ENCODE assay signal across 23 cellular contexts in genomic region chr1:205965039-205965630, GRCh38. TPM values are rescaled to one million over a fixed set of nuclear protein-coding genes. Genes with fewer than 3 reads are reported as not detected.
A peak's percentile ranks its signal among the peaks of the same experiment; 100 is the strongest.
DNase-seq lines count a peak whose midpoint lies in the region; ATAC-seq and TF ChIP-seq lines count a peak whose summit lies in the region.
"Had no signal": no experiment of that assay in that cellular context is flagged by ENCODE, and none has a peak within 500 bp of the region (broad histone marks: within the 10 kb centered on the region; RNA-seq: fewer than 3 reads in every experiment).

No MANE protein-coding gene starts in this region.

- peaks cover 28% of the 10 kb centered on the region for H3K4me1 ChIP-seq in mammary epithelial cell (ENCODE audit: insufficient read depth, low read length)
- no peaks in the 10 kb centered on the region for H3K4me1 ChIP-seq in breast epithelium
- peaks cover 20% of the 10 kb centered on the region for H3K4me1 ChIP-seq in upper lobe of right lung
- peaks cover 4% of the 10 kb centered on the region for H3K4me1 ChIP-seq in testis
- H3K4me1 ChIP-seq: BE2C had no signal

- TF ChIP-seq POLR2A in breast epithelium (IDR thresholded peaks at IDR 0.05) (no peak), testis (IDR thresholded peaks at IDR 0.05) (no peak)

- no peak overlapping the region for H3K4me2 ChIP-seq in mammary epithelial cell (ENCODE audit: insufficient read depth, low read depth, low read length)

- dilution Hi-C loops in mammary epithelial cell (cut with HindIII; ENCODE audit: low sequenced_read_pairs): no loop called here

- CTCF ChIA-PET in mammary epithelial cell (lab: Charles Lee; ENCODE audit: low non-redundant PET): interaction anchor here (0.6 to 0.7 kb wide), 2 partner anchors 13 to 33 kb away, joined by 3 to 5 read pairs; no protein-coding TSS in a partner anchor

- H3K36me3 ChIP-seq in mammary epithelial cell (ENCODE audit: insufficient read depth, low read length) (no peaks in the 10 kb centered on the region), breast epithelium (no peaks in the 10 kb centered on the region), upper lobe of right lung (no peaks in the 10 kb centered on the region), testis (ENCODE audit: low read depth, missing control alignments) (no peaks in the 10 kb centered on the region)
- H3K36me3 ChIP-seq: BE2C, ovary, tibial nerve had no signal

- H3K79me2 ChIP-seq in mammary epithelial cell (ENCODE audit: insufficient read depth, low read length): no peaks in the 10 kb centered on the region

- 78% methylated on average over 6 of the region's 12 CpGs for WGBS in mammary epithelial cell (ENCODE audit: low coverage, missing lambda C conversion rate)
- 88 to 95% methylated on average over 8 to 12 of the region's 12 CpGs for WGBS in testis, 2 donors

- no peak overlapping the region for H2AFZ ChIP-seq in mammary epithelial cell (ENCODE audit: low read depth, low read length)

- H3K4me3 ChIP-seq in mammary epithelial cell (replicated peaks in 1 of 3; ENCODE audit: insufficient read depth in 1 of 3, low read depth in 2 of 3, low read length in 3 of 3) (no peak overlapping the region), breast epithelium (no peak overlapping the region), upper lobe of right lung (no peak overlapping the region), testis (no peak overlapping the region)
- H3K4me3 ChIP-seq: ovary, tibial nerve had no signal

- H3K9me3 ChIP-seq in mammary epithelial cell (replicated peaks; ENCODE audit: insufficient read depth, low read length): no peaks in the 10 kb centered on the region
- H3K9me3 ChIP-seq in breast epithelium: no peaks in the 10 kb centered on the region
- no peaks in the 10 kb centered on the region for H3K9me3 ChIP-seq in upper lobe of right lung
- no peaks in the 10 kb centered on the region for H3K9me3 ChIP-seq in testis
- H3K9me3 ChIP-seq: BE2C, ovary, tibial nerve had no signal

- H3K27ac ChIP-seq in mammary epithelial cell (ENCODE audit: insufficient read depth, low read depth, low read length): no peak overlapping the region
- no peak overlapping the region for H3K27ac ChIP-seq in breast epithelium
- no peak overlapping the region for H3K27ac ChIP-seq in upper lobe of right lung
- no peak overlapping the region for H3K27ac ChIP-seq in testis
- H3K27ac ChIP-seq: ovary, tibial nerve had no signal

- peaks cover 3% of the 10 kb centered on the region for H3K27me3 ChIP-seq in mammary epithelial cell (ENCODE audit: insufficient read depth, low read length)
- no peaks in the 10 kb centered on the region for H3K27me3 ChIP-seq in breast epithelium
- H3K27me3 ChIP-seq in upper lobe of right lung: no peaks in the 10 kb centered on the region
- H3K27me3 ChIP-seq in testis: no peaks in the 10 kb centered on the region
- H3K27me3 ChIP-seq: BE2C, ovary, tibial nerve had no signal

- BruUV-seq in mammary epithelial cell (replicated peaks; lab: Mats Ljungman, UMichigan): TSS peak; percentile 52

- no peak for TF ChIP-seq CTCF in mammary epithelial cell (conservative IDR thresholded peaks at IDR 0.05 in 1 of 2, IDR thresholded peaks at IDR 0.05 in 1 of 2; ENCODE audit: extremely low read depth in 1 of 2, insufficient read depth in 1 of 2, low read depth in 1 of 2, low read length in 2 of 2)
- TF ChIP-seq CTCF in breast epithelium (IDR thresholded peaks at IDR 0.05): no peak
- TF ChIP-seq CTCF in upper lobe of right lung (IDR thresholded peaks at IDR 0.05): no peak
- no peak for TF ChIP-seq CTCF in testis (IDR thresholded peaks at IDR 0.05)

- no peak overlapping the region for H3K9ac ChIP-seq in mammary epithelial cell (ENCODE audit: insufficient read depth, low read length)

- ATAC-seq in upper lobe of right lung: no peak
- ATAC-seq: sciatic nerve had no signal

- no peaks in the 10 kb centered on the region for H4K20me1 ChIP-seq in mammary epithelial cell (ENCODE audit: insufficient read depth, low read length)

- DNase-seq in mammary epithelial cell (no peak), breast epithelium (ENCODE audit: low spot score in 2 of 2) (no peak), NCI-H2081 (lab: John Stamatoyannopoulos, UW) (peak; percentile 94 to 99), NCI-H748 treated with DMSO at 0.1 percent for 48 hours (lab: John Stamatoyannopoulos, UW) (peak; percentile 56), upper lobe of right lung (peak; percentile 52), testis (no peak), NCI-H1048 (lab: John Stamatoyannopoulos, UW) (no peak)
- DNase-seq in activated CD8-positive, alpha-beta memory T cell treated with anti-CD3 and anti-CD28 coated beads for 24 hours: no peak
- DNase-seq: 8988T; activated CD4-positive, alpha-beta T cell treated with anti-CD3 and anti-CD28 coated beads for 48 hours; activated gamma-delta T cell; amygdala; BE2C; effector CD8-positive, alpha-beta T cell; immature natural killer cell; ovary; stimulated activated naive CD4-positive, alpha-beta T cell treated with Interleukin-2 at 50 U/mL for 16 hours had no signal

- intact Hi-C loops in mammary epithelial cell (cut with micrococcal nuclease) (no loop called here), breast epithelium (cut with DNase I; ENCODE audit: low total_unique reads) (no loop called here), upper lobe of right lung (cut with DNase I) (no loop called here), testis (cut with DNase I; ENCODE audit: low total_unique reads) (no loop called here)

- in situ Hi-C loops in mammary epithelial cell (cut with MboI; ENCODE audit: low sequenced_read_pairs in 2 of 2): loop anchor here in 1 of 2 donors (10.0 kb wide), 1 partner anchor 50 kb away; no protein-coding TSS in a partner anchor

RNA-seq across cellular contexts. Expression of gene SLC26A9, which starts 21.9 kb away (rescaled TPM):
- not detected for total RNA-seq in mammary epithelial cell
- polyA plus RNA-seq in mammary epithelial cell: not detected
- not detected for polyA minus RNA-seq in mammary epithelial cell
- not detected for total RNA-seq in breast epithelium
- total RNA-seq in upper lobe of right lung: 21.7 TPM
- under 1 TPM; 0.24 to 0.43 TPM for total RNA-seq in testis
- 0.26 TPM for polyA plus RNA-seq in testis (ENCODE audit: insufficient read depth, low read depth, low replicate concordance)
- total RNA-seq: fibroblast of lung, H1, sciatic nerve, tibial nerve had no signal
- polyA plus RNA-seq: fibroblast of lung, H1, IgD-negative memory B cell, immature natural killer cell had no signal

RNA-seq across cellular contexts. Expression of gene RAB7B, which starts 38.1 kb away (rescaled TPM):
- 10 to 100 TPM; 23.5 to 25.8 TPM for total RNA-seq in mammary epithelial cell
- polyA plus RNA-seq in mammary epithelial cell: 47.9 TPM
- polyA minus RNA-seq in mammary epithelial cell: 14.8 TPM
- total RNA-seq in breast epithelium: 1 to 10 TPM; 1.3 to 6.6 (median 2.9) TPM
- total RNA-seq in upper lobe of right lung: 7.0 TPM
- 1 to 10 TPM; 1.7 to 8.4 TPM for total RNA-seq in testis
- 6.2 TPM for polyA plus RNA-seq in testis (ENCODE audit: insufficient read depth, low read depth, low replicate concordance)
- total RNA-seq: H1 had no signal
- polyA plus RNA-seq: IgD-negative memory B cell had no signal

RNA-seq across cellular contexts. Expression of gene CTSE, which starts 58.6 kb away (rescaled TPM):
- under 1 TPM; 0.17 to 0.61 TPM for total RNA-seq in mammary epithelial cell
- polyA plus RNA-seq in mammary epithelial cell: 1.0 TPM
- not detected for polyA minus RNA-seq in mammary epithelial cell
- total RNA-seq in breast epithelium: under 1 TPM in 1 of 3 donors, not detected in 2; under 0.01 TPM
- total RNA-seq in upper lobe of right lung: 85.8 TPM
- total RNA-seq in testis: under 1 TPM in 1 of 2 donors, not detected in 1; 0.16 TPM
- 0.98 TPM for polyA plus RNA-seq in testis (ENCODE audit: insufficient read depth, low read depth, low replicate concordance)
- total RNA-seq: fibroblast of lung, H1, lower leg skin, tibial nerve had no signal
- polyA plus RNA-seq: fibroblast of lung, IgD-negative memory B cell, immature natural killer cell had no signal

Comparison
In these comparisons a context has a peak if more than half of its experiments do, and no peak if none do; other contexts are left out.
1. DNase-seq: peak in NCI-H2081 (2 of 2), NCI-H748 treated with DMSO at 0.1 percent for 48 hours (single experiment) and upper lobe of right lung (single experiment); none in mammary epithelial cell (single experiment), breast epithelium (0 of 2), activated CD8-positive, alpha-beta memory T cell treated with anti-CD3 and anti-CD28 coated beads for 24 hours (single experiment), testis (single experiment) and NCI-H1048 (single experiment).
2. RNA of gene SLC26A9, which starts 21.9 kb away (total RNA-seq): 21.7 TPM in upper lobe of right lung (single experiment); 0.24 to 0.43 TPM in testis, not detected in mammary epithelial cell and not detected in breast epithelium; every median in the first group is over 10 times any median in the second.
3. RNA of gene CTSE, which starts 58.6 kb away (total RNA-seq): 85.8 TPM in upper lobe of right lung (single experiment); 0.17 to 0.61 TPM in mammary epithelial cell, 0.16 TPM in testis and under 0.01 TPM in breast epithelium; every median in the first group is over 10 times any median in the second.